In the genomic region with DNA sequence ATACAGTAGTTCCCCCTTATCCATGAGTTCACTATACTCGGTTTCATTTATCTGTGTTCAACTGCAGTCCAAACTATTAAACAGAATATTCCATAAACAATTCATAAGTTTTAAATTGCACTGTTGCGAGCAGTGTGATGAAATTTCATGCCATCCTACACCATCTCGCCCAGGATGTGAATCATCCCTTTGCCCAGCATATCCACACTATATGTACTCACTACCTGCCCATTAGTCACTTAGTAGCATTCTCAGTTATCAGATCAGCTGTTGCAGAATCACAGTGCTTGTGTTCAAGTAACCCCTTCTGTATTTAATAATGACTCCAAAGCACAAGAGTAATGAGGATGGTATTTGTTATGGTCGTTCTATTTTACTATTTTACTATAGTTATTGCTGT, we compare ENCODE assay signal across 9 cellular contexts. TPM values are rescaled to one million over a fixed set of nuclear protein-coding genes. Genes with fewer than 3 reads are reported as not detected.
A peak's percentile ranks its signal among the peaks of the same experiment; 100 is the strongest.
DNase-seq lines count a peak whose midpoint lies in the region; ATAC-seq and TF ChIP-seq lines count a peak whose summit lies in the region.
"Had no signal": no experiment of that assay in that cellular context is flagged by ENCODE, and none has a peak within 500 bp of the region (broad histone marks: within the 10 kb centered on the region; RNA-seq: fewer than 3 reads in every experiment).

No MANE protein-coding gene starts in this region.

- H3K4me3 ChIP-seq in skeletal muscle cell (ENCODE audit: low read depth, low read length), result no peak overlapping the region
- no peak overlapping the region for H3K4me3 ChIP-seq in CD4-positive, alpha-beta memory T cell (ENCODE audit: low read length in 2 of 2)

- H3K27me3 ChIP-seq in CD4-positive, alpha-beta memory T cell (ENCODE audit: insufficient read depth, low read length), result no peaks in the 10 kb centered on the region

- POLR2A ChIA-PET in CD4-positive, alpha-beta memory T cell (lab: Charles Lee; ENCODE audit: partially characterized antibody), result no interaction called here

- DNase-seq in GM04503 (ENCODE audit: low read depth) (peak; percentile 24), NCI-H226 (peak; percentile 94), chondrocyte (ENCODE audit: low spot score) (no peak), skeletal muscle cell (ENCODE audit: low read depth) (peak; percentile 67), NCI-H524 (lab: John Stamatoyannopoulos, UW) (no peak), posterior cingulate gyrus (no peak)
- no peak for DNase-seq in CD4-positive, alpha-beta memory T cell

- no peak overlapping the region for H3K4me3 Mint-ChIP-seq in chondrocyte (ENCODE audit: unreplicated experiment)
- no peak overlapping the region for H3K4me3 Mint-ChIP-seq in CD4-positive, alpha-beta memory T cell
- H3K4me3 Mint-ChIP-seq: natural killer cell treated with Interleukin-12 subunit alpha and Interleukin-12 subunit beta and Interleukin-15 and Interleukin-18, amount 100 ng/mL, for 72 hours had no signal

- no peaks in the 10 kb centered on the region for H3K9me3 Mint-ChIP-seq in chondrocyte (ENCODE audit: low read depth)
- no peaks in the 10 kb centered on the region for H3K9me3 Mint-ChIP-seq in CD4-positive, alpha-beta memory T cell
- H3K9me3 Mint-ChIP-seq: natural killer cell treated with Interleukin-12 subunit alpha and Interleukin-12 subunit beta and Interleukin-15 and Interleukin-18, amount 100 ng/mL, for 72 hours had no signal

- intact Hi-C loops in posterior cingulate gyrus (cut with DNase I), result no loop called here
- intact Hi-C loops in CD4-positive, alpha-beta memory T cell (cut with micrococcal nuclease), result no loop called here

- CTCF ChIA-PET in CD4-positive, alpha-beta memory T cell (lab: Charles Lee; ENCODE audit: partially characterized antibody), result interaction anchor here (1.0 kb wide), 1 partner anchor 15 kb away, joined by 3 read pairs; no protein-coding TSS in a partner anchor

- no peaks in the 10 kb centered on the region for H3K36me3 Mint-ChIP-seq in chondrocyte (ENCODE audit: low read depth)
- no peaks in the 10 kb centered on the region for H3K36me3 Mint-ChIP-seq in CD4-positive, alpha-beta memory T cell
- H3K36me3 Mint-ChIP-seq: natural killer cell treated with Interleukin-12 subunit alpha and Interleukin-12 subunit beta and Interleukin-15 and Interleukin-18, amount 100 ng/mL, for 72 hours had no signal

- H3K4me1 ChIP-seq in CD4-positive, alpha-beta memory T cell (ENCODE audit: insufficient read depth, low read length), result no peaks in the 10 kb centered on the region

- H3K4me1 Mint-ChIP-seq in chondrocyte (ENCODE audit: low read depth), result peaks cover 30% of the 10 kb centered on the region
- H3K4me1 Mint-ChIP-seq in CD4-positive, alpha-beta memory T cell, result no peaks in the 10 kb centered on the region

- H3K27ac Mint-ChIP-seq in chondrocyte (ENCODE audit: unreplicated experiment), result peak overlapping the region; percentile 92
- no peak overlapping the region for H3K27ac Mint-ChIP-seq in CD4-positive, alpha-beta memory T cell
- H3K27ac Mint-ChIP-seq: natural killer cell treated with Interleukin-12 subunit alpha and Interleukin-12 subunit beta and Interleukin-15 and Interleukin-18, amount 100 ng/mL, for 72 hours had no signal

- H3K36me3 ChIP-seq in CD4-positive, alpha-beta memory T cell (ENCODE audit: insufficient read depth, low read length), result no peaks in the 10 kb centered on the region

- no peak for TF ChIP-seq CTCF in chondrocyte (IDR thresholded peaks at IDR 0.05)

- ATAC-seq in GM21825 (IDR thresholded peaks at IDR 0.05; ENCODE audit: unreplicated experiment), result no peak

- H3K9me3 ChIP-seq in CD4-positive, alpha-beta memory T cell (ENCODE audit: control insufficient read depth in 1 of 2, low read length in 2 of 2), result no peaks in the 10 kb centered on the region

- no peaks in the 10 kb centered on the region for H3K27me3 Mint-ChIP-seq in chondrocyte (ENCODE audit: low read depth)
- H3K27me3 Mint-ChIP-seq in CD4-positive, alpha-beta memory T cell, result no peaks in the 10 kb centered on the region
- H3K27me3 Mint-ChIP-seq: natural killer cell treated with Interleukin-12 subunit alpha and Interleukin-12 subunit beta and Interleukin-15 and Interleukin-18, amount 100 ng/mL, for 72 hours had no signal

- H3K27ac ChIP-seq in CD4-positive, alpha-beta memory T cell (ENCODE audit: low read depth, low read length), result no peak overlapping the region

RNA-seq across cellular contexts. Expression of a gene that starts 51.5 kb away (rescaled TPM):
- not detected in 3 replicates for total RNA-seq in chondrocyte
- not detected for total RNA-seq in CD4-positive, alpha-beta memory T cell
- polyA plus RNA-seq in CD4-positive, alpha-beta memory T cell, result under 1 TPM in 1 of 2 donors, not detected in 1; 0.13 TPM
- total RNA-seq: natural killer cell treated with Interleukin-12 subunit alpha and Interleukin-12 subunit beta and Interleukin-15 and Interleukin-18, amount 100 ng/mL, for 72 hours had no signal

Comparison
In these comparisons a context has a peak if more than half of its experiments do, and no peak if none do; other contexts are left out.
1. DNase-seq: peak in GM04503 (single experiment), NCI-H226 (single experiment) and skeletal muscle cell (single experiment); none in chondrocyte (single experiment), NCI-H524 (0 of 2), posterior cingulate gyrus (0 of 10) and CD4-positive, alpha-beta memory T cell (0 of 5).